In the genomic region with DNA sequence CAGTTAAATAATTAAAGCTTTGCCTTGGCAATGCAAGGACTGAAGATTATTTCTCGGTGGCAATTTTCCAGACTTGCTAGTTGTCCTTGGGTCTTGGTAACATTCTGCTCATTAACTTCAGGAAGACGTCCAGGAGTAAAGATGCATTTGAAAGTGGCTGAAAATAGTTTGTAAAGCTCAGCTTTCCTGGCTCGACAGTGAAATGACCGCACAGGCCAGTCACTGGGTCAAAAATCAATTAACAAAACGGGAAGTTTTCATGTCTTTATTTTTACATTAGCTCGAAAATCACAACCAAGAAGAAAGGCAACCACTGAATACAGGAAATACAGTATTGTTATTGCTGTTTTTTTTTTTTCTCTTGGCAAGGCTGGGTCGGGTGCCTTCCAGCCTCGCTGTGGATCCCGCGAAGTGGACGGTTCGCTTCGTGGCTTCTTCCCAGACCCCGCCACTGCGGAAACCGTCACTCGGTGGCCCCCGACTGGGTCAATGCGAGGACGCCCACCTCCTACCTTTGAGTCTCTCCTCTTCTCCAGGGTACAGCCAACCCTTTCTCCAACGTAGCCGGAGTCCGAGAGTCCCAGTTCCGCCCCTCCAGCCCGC, we compare ENCODE assay signal across 8 cellular contexts. TPM values are rescaled to one million over a fixed set of nuclear protein-coding genes. Genes with fewer than 3 reads are reported as not detected.
DNase-seq lines count a peak whose midpoint lies in the region; ATAC-seq and TF ChIP-seq lines count a peak whose summit lies in the region.

No MANE protein-coding gene starts in this region.

- H3K27me3 ChIP-seq in lung (ENCODE audit: control insufficient read depth, insufficient read depth) (no peaks in the 10 kb centered on the region), thymus (ENCODE audit: control insufficient read depth, insufficient read depth) (peaks cover 21% of the 10 kb centered on the region)

- H3K4me3 ChIP-seq in choroid plexus epithelial cell (ENCODE audit: low read depth, low read length) (peak overlapping the region; percentile 82), lung (peak overlapping the region; percentile 86), thymus (ENCODE audit: low read length) (peak overlapping the region; percentile 42)

- H3K9me3 ChIP-seq in lung (ENCODE audit: control insufficient read depth in 2 of 2, insufficient read depth in 1 of 2, low read length in 1 of 2) (no peaks in the 10 kb centered on the region), thymus (ENCODE audit: control insufficient read depth) (no peaks in the 10 kb centered on the region)

- peak overlapping the region; percentile 85 to 91 for H3K27ac ChIP-seq in lung (ENCODE audit: low read depth in 1 of 2, low read length in 1 of 2)
- H3K27ac ChIP-seq in thymus (ENCODE audit: low read depth): peak overlapping the region; percentile 47

- DNase-seq in Ammon's horn (ENCODE audit: low spot score) (peak; percentile 35), choroid plexus epithelial cell (ENCODE audit: low read depth) (peak; percentile 19), lung (ENCODE audit: low spot score) (no peak), NCI-H2171 (lab: John Stamatoyannopoulos, UW) (no peak), activated gamma-delta T cell treated with Interleukin-2 at 50 U/mL for 16 hours (no peak)

- TF ChIP-seq CTCF in choroid plexus epithelial cell (conservative IDR thresholded peaks at IDR 0.05; ENCODE audit: low read depth, low read length) (no peak), lung (IDR thresholded peaks at IDR 0.05; ENCODE audit: control extremely low read depth, extremely low read depth) (no peak)

- ATAC-seq in HG03108 (IDR thresholded peaks at IDR 0.05; ENCODE audit: unreplicated experiment) (peak; percentile 1), lung (ENCODE audit: insufficient read depth, low FRiP score) (peak; percentile 7), HG03442 (IDR thresholded peaks at IDR 0.05; ENCODE audit: unreplicated experiment) (no peak)

- 5% methylated on average over 25 of the region's 25 CpGs for WGBS in lung, 2 donors
- WGBS in thymus: 8% methylated on average over 25 of the region's 25 CpGs

- H3K36me3 ChIP-seq in lung (ENCODE audit: control insufficient read depth in 2 of 2, insufficient read depth in 2 of 2, low read length in 2 of 2) (no peaks in the 10 kb centered on the region), thymus (ENCODE audit: control insufficient read depth, insufficient read depth) (no peaks in the 10 kb centered on the region)

- H3K4me1 ChIP-seq in lung (ENCODE audit: control insufficient read depth in 2 of 2, insufficient read depth in 2 of 2, low read length in 2 of 2) (peaks cover 0 to 12% of the 10 kb centered on the region in 2 donors), thymus (ENCODE audit: control insufficient read depth, insufficient read depth, low read length) (no peaks in the 10 kb centered on the region)

RNA-seq across cellular contexts. Expression of a gene that starts 0.5 kb away (rescaled TPM):
- total RNA-seq in lung: 10 to 100 TPM; 16.7 to 24.8 TPM
- polyA plus RNA-seq in lung (1 to 10 TPM; 4.9 to 9.5 TPM), thymus (10.3 TPM)

Comparison
In these comparisons a context has a peak if more than half of its experiments do, and no peak if none do; other contexts are left out.
1. DNase-seq: peak in Ammon's horn (single experiment) and choroid plexus epithelial cell (single experiment); none in lung (single experiment), NCI-H2171 (single experiment) and activated gamma-delta T cell treated with Interleukin-2 at 50 U/mL for 16 hours (single experiment).
2. Peak in every context shown above with its lines, with median percentiles within 50 percentile points of each other: H3K4me3 ChIP-seq.